Comparison of ENCODE assay signal across 11 cellular contexts in the genomic region with DNA sequence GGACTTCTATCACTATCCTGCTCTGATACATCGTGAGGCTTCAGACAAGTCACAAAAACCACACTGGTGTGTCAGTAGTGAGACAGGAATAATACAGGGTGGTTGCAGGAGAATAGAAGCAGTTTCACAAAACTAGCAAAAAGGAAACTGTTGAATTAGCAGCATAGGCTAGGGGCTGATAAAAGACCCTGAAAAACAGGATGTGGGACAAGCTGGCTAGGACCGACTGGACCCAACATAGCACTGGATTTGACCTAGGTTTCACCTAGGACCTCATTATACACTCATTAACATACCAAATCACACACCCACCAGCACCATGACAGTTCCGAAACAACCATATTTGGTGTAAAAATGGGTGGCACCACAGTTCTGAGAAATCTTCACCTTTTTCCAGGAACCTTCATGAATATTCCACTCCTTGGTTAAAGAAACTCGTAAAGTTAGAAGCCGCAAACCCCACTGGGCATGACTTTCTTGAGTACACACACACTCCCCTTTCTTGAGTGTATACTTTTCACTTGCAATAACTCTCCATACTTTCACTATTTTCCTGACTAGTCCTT.
DNase-seq lines count a peak whose midpoint lies in the region; ATAC-seq, FAIRE-seq and TF ChIP-seq lines count a peak whose summit lies in the region.
"Had no signal": no experiment of that assay in that cellular context is flagged by ENCODE, and none has a peak within 500 bp of the region (broad histone marks: within the 10 kb centered on the region; RNA-seq: fewer than 3 reads in every experiment).

No MANE protein-coding gene starts in this region.

- H2BK12ac ChIP-seq in mesenchymal stem cell (ENCODE audit: low read length in 2 of 2), result no peak overlapping the region

- peaks cover 26% of the 10 kb centered on the region for H3K4me1 Mint-ChIP-seq in activated B cell treated with CpG ODN at 0.5 μM for 24 hours

- no peak overlapping the region for H3K27ac Mint-ChIP-seq in activated B cell treated with CpG ODN at 0.5 μM for 24 hours
- H3K27ac Mint-ChIP-seq: HFFc6 had no signal

- H3K9me3 ChIP-seq in small intestine (ENCODE audit: control insufficient read depth, low read depth), result no peaks in the 10 kb centered on the region
- no peaks in the 10 kb centered on the region for H3K9me3 ChIP-seq in mesenchymal stem cell (ENCODE audit: control insufficient read depth, low read length)

- H3K27me3 ChIP-seq in small intestine (ENCODE audit: control insufficient read depth in 2 of 2, insufficient read depth in 2 of 2, low read length in 2 of 2), result no peaks in the 10 kb centered on the region
- H3K27me3 ChIP-seq in mesenchymal stem cell (ENCODE audit: control insufficient read depth in 1 of 2, insufficient read depth in 1 of 2, low read length in 2 of 2), result no peaks in the 10 kb centered on the region

- H3K27ac ChIP-seq in small intestine (ENCODE audit: low read depth in 1 of 2, low read length in 1 of 2), result no peak overlapping the region
- no peak overlapping the region for H3K27ac ChIP-seq in mesenchymal stem cell (ENCODE audit: low read length, poor library complexity, severe bottlenecking)

- no peaks in the 10 kb centered on the region for H3K79me1 ChIP-seq in mesenchymal stem cell (replicated peaks; ENCODE audit: low read length, poor library complexity, severe bottlenecking)

- TF ChIP-seq CTCF in activated B cell treated with CpG ODN at 0.5 μM for 24 hours (IDR thresholded peaks at IDR 0.05), result no peak

- H2BK120ac ChIP-seq in mesenchymal stem cell (ENCODE audit: low read depth, low read length), result no peak overlapping the region

- no peak overlapping the region for H2BK5ac ChIP-seq in mesenchymal stem cell (ENCODE audit: low read depth, low read length, poor library complexity, severe bottlenecking)

- POLR2A ChIA-PET in activated B cell treated with CpG ODN at 0.5 μM for 24 hours (lab: Charles Lee), result no interaction called here

- no peaks in the 10 kb centered on the region for H3K36me3 ChIP-seq in small intestine (ENCODE audit: control insufficient read depth in 2 of 2, insufficient read depth in 2 of 2, low read length in 2 of 2)
- H3K36me3 ChIP-seq in mesenchymal stem cell (ENCODE audit: control insufficient read depth in 1 of 2, insufficient read depth in 2 of 2, low read depth in 1 of 2, low read length in 2 of 2), result no peaks in the 10 kb centered on the region

- no peak for DNase-seq in activated B cell treated with CpG ODN at 0.5 μM for 24 hours
- peak; percentile 31 for DNase-seq in small intestine
- no peak for DNase-seq in mesenchymal stem cell
- DNase-seq in cardiac septum (ENCODE audit: low spot score), result no peak
- DNase-seq: DND-41, HFFc6, NCI-H226 had no signal

- H3K27me3 Mint-ChIP-seq in activated B cell treated with CpG ODN at 0.5 μM for 24 hours, result no peaks in the 10 kb centered on the region

- no peak overlapping the region for H2BK15ac ChIP-seq in mesenchymal stem cell (ENCODE audit: low read depth, poor library complexity, severe bottlenecking)

- 77 to 89% (median 78%) methylated on average over 5 of the region's 5 CpGs for WGBS in small intestine, 3 donors
- 94% methylated on average over 5 of the region's 5 CpGs for WGBS in mesenchymal stem cell

- no peak overlapping the region for H3K4me3 ChIP-seq in small intestine (ENCODE audit: low read depth in 1 of 2, low read length in 2 of 2)
- H3K4me3 ChIP-seq in mesenchymal stem cell (ENCODE audit: insufficient read depth in 1 of 2, low read depth in 1 of 2, low read length in 2 of 2), result no peak overlapping the region

- H3K4me1 ChIP-seq in small intestine (ENCODE audit: control insufficient read depth in 2 of 2, insufficient read depth in 1 of 2, low read depth in 1 of 2, low read length in 1 of 2) (no peaks in the 10 kb centered on the region), mesenchymal stem cell (ENCODE audit: control insufficient read depth, insufficient read depth, low read depth, low read length) (no peaks in the 10 kb centered on the region)

- no peak overlapping the region for H3K9ac ChIP-seq in mesenchymal stem cell (ENCODE audit: low read length)

- intact Hi-C loops in activated B cell treated with CpG ODN at 0.5 μM for 24 hours (cut with micrococcal nuclease) (no loop called here), cardiac septum (cut with DNase I) (no loop called here)

- no peak overlapping the region for H2AFZ ChIP-seq in mesenchymal stem cell (ENCODE audit: low read depth, low read length)

- no peak overlapping the region for H3K23ac ChIP-seq in mesenchymal stem cell (ENCODE audit: low read length in 2 of 2)

- H4K91ac ChIP-seq in mesenchymal stem cell (ENCODE audit: low read length), result no peak overlapping the region

- no peaks in the 10 kb centered on the region for H3K36me3 Mint-ChIP-seq in activated B cell treated with CpG ODN at 0.5 μM for 24 hours (ENCODE audit: low read depth)

- H3K18ac ChIP-seq in mesenchymal stem cell (ENCODE audit: low read depth in 1 of 2, low read length in 2 of 2), result no peak overlapping the region

- H3K4me3 Mint-ChIP-seq in activated B cell treated with CpG ODN at 0.5 μM for 24 hours, result no peak overlapping the region
- H3K4me3 Mint-ChIP-seq: HFFc6 had no signal

- ATAC-seq in GM18868 (IDR thresholded peaks at IDR 0.05; ENCODE audit: unreplicated experiment) (peak; percentile 77), HG02884 (IDR thresholded peaks at IDR 0.05; ENCODE audit: unreplicated experiment) (peak; percentile 69), activated B cell treated with CpG ODN at 0.5 μM for 24 hours (ENCODE audit: low read depth) (peak; percentile 31), GM21619 (IDR thresholded peaks at IDR 0.05; ENCODE audit: unreplicated experiment) (no peak), GM19328 (IDR thresholded peaks at IDR 0.05; ENCODE audit: unreplicated experiment) (no peak)

- H3K4me2 ChIP-seq in mesenchymal stem cell (ENCODE audit: low read length, poor library complexity, severe bottlenecking), result no peak overlapping the region

- H3K9me3 Mint-ChIP-seq in activated B cell treated with CpG ODN at 0.5 μM for 24 hours, result no peaks in the 10 kb centered on the region
- H3K9me3 Mint-ChIP-seq: HFFc6 had no signal

- no peak overlapping the region for H3K4ac ChIP-seq in mesenchymal stem cell (ENCODE audit: low read depth in 1 of 2, low read length in 2 of 2)

- no peak for FAIRE-seq in small intestine (lab: Jason Lieb, UNC)

- H4K8ac ChIP-seq in mesenchymal stem cell (ENCODE audit: low read length), result no peak overlapping the region

- H2AK5ac ChIP-seq in mesenchymal stem cell (ENCODE audit: low read length, severe bottlenecking), result no peak overlapping the region

- CTCF ChIA-PET in activated B cell treated with CpG ODN at 0.5 μM for 24 hours (lab: Charles Lee), result no interaction called here

- H3K14ac ChIP-seq in mesenchymal stem cell (ENCODE audit: low read length in 2 of 2), result no peak overlapping the region

Comparison
In these comparisons a context has a peak if more than half of its experiments do, and no peak if none do; other contexts are left out.
1. ATAC-seq: peak in GM18868 (single experiment), HG02884 (single experiment) and activated B cell treated with CpG ODN at 0.5 μM for 24 hours (single experiment); none in GM21619 (single experiment) and GM19328 (single experiment).